8 cellular contexts compared by ENCODE assay signal in genomic region chr2:36618381-36618780, GRCh38. TPM values are rescaled to one million over a fixed set of nuclear protein-coding genes. Genes with fewer than 3 reads are reported as not detected.
DNase-seq lines count a peak whose midpoint lies in the region; ATAC-seq and TF ChIP-seq lines count a peak whose summit lies in the region.

No MANE protein-coding gene starts in this region.

- H3F3A ChIP-seq in OCI-LY1 (ENCODE audit: insufficient read depth, low read length): no peaks in the 10 kb centered on the region

- H3K4me1 Mint-ChIP-seq in activated naive CD4-positive, alpha-beta T cell treated with anti-CD3 and anti-CD28 coated beads for 36 hours (ENCODE audit: low read depth): no peaks in the 10 kb centered on the region
- no peaks in the 10 kb centered on the region for H3K4me1 Mint-ChIP-seq in naive thymus-derived CD4-positive, alpha-beta T cell

- no peak overlapping the region for H3K4me3 ChIP-seq in OCI-LY1 (ENCODE audit: low read depth, low read length, poor library complexity, severe bottlenecking)
- H3K4me3 ChIP-seq in naive thymus-derived CD4-positive, alpha-beta T cell (ENCODE audit: low read length): no peak overlapping the region
- no peak overlapping the region for H3K4me3 ChIP-seq in vagina

- DNase-seq in activated naive CD4-positive, alpha-beta T cell treated with anti-CD3 and anti-CD28 coated beads for 36 hours: peak; percentile 47
- no peak for DNase-seq in activated naive CD4-positive, alpha-beta T cell treated with Interleukin-2 at 50 U/mL for 16 hours
- peak; percentile 74 for DNase-seq in ecto neural progenitor cell (ENCODE audit: low spot score)
- no peak for DNase-seq in naive thymus-derived CD4-positive, alpha-beta T cell
- no peak for DNase-seq in vagina (ENCODE audit: extremely low spot score in 2 of 2)

- no peak overlapping the region for H3K4me2 ChIP-seq in OCI-LY1 (ENCODE audit: low read length)

- H3K4me3 Mint-ChIP-seq in activated naive CD4-positive, alpha-beta T cell treated with anti-CD3 and anti-CD28 coated beads for 36 hours: no peak overlapping the region
- H3K4me3 Mint-ChIP-seq in naive thymus-derived CD4-positive, alpha-beta T cell: no peak overlapping the region

- H4K20me1 ChIP-seq in OCI-LY1 (ENCODE audit: insufficient read depth, low read length): no peaks in the 10 kb centered on the region

- H3K79me2 ChIP-seq in OCI-LY1 (ENCODE audit: insufficient read depth, low read length): no peaks in the 10 kb centered on the region

- H3K9ac ChIP-seq in OCI-LY1 (ENCODE audit: low read length): no peak overlapping the region

- H3K36me3 ChIP-seq in OCI-LY1 (ENCODE audit: insufficient read depth, low read length) (no peaks in the 10 kb centered on the region), vagina (no peaks in the 10 kb centered on the region)
- H3K36me3 ChIP-seq in naive thymus-derived CD4-positive, alpha-beta T cell (ENCODE audit: control insufficient read depth in 2 of 3, insufficient read depth in 3 of 3, low read length in 3 of 3): no peaks in the 10 kb centered on the region

- H3K36me3 Mint-ChIP-seq in activated naive CD4-positive, alpha-beta T cell treated with anti-CD3 and anti-CD28 coated beads for 36 hours (ENCODE audit: low read depth): no peaks in the 10 kb centered on the region
- no peaks in the 10 kb centered on the region for H3K36me3 Mint-ChIP-seq in naive thymus-derived CD4-positive, alpha-beta T cell

- no peak for TF ChIP-seq POLR2A in vagina (IDR thresholded peaks at IDR 0.05)

- POLR2A ChIA-PET in naive thymus-derived CD4-positive, alpha-beta T cell (lab: Charles Lee): no interaction called here

- ATAC-seq in GM21447 (IDR thresholded peaks at IDR 0.05; ENCODE audit: unreplicated experiment) (peak; percentile 99), HG03521 (IDR thresholded peaks at IDR 0.05; ENCODE audit: unreplicated experiment) (peak; percentile 92)
- peak; percentile 55 for ATAC-seq in naive thymus-derived CD4-positive, alpha-beta T cell

- H3K9me3 Mint-ChIP-seq in activated naive CD4-positive, alpha-beta T cell treated with anti-CD3 and anti-CD28 coated beads for 36 hours: no peaks in the 10 kb centered on the region
- H3K9me3 Mint-ChIP-seq in naive thymus-derived CD4-positive, alpha-beta T cell: peaks cover 0 to 3% (median 0%) of the 10 kb centered on the region in 11 donors

- H3K27me3 Mint-ChIP-seq in activated naive CD4-positive, alpha-beta T cell treated with anti-CD3 and anti-CD28 coated beads for 36 hours (ENCODE audit: low read depth): peaks cover 3% of the 10 kb centered on the region
- peaks cover 9 to 32% (median 15%) of the 10 kb centered on the region in 5 donors for H3K27me3 Mint-ChIP-seq in naive thymus-derived CD4-positive, alpha-beta T cell

- no peaks in the 10 kb centered on the region for H3K4me1 ChIP-seq in OCI-LY1 (ENCODE audit: insufficient read depth, low read length, severe bottlenecking)
- H3K4me1 ChIP-seq in naive thymus-derived CD4-positive, alpha-beta T cell (ENCODE audit: control insufficient read depth in 2 of 2, insufficient read depth in 2 of 2, low read length in 2 of 2): no peaks in the 10 kb centered on the region
- no peaks in the 10 kb centered on the region for H3K4me1 ChIP-seq in vagina

- H2AFZ ChIP-seq in OCI-LY1 (ENCODE audit: low read length): peak overlapping the region; percentile 89; the same call in 1 of the 2 replicates

- H3K27ac Mint-ChIP-seq in activated naive CD4-positive, alpha-beta T cell treated with anti-CD3 and anti-CD28 coated beads for 36 hours: no peak overlapping the region
- no peak overlapping the region for H3K27ac Mint-ChIP-seq in naive thymus-derived CD4-positive, alpha-beta T cell

- no peaks in the 10 kb centered on the region for H3K9me2 ChIP-seq in OCI-LY1 (ENCODE audit: low read depth, low read length)

- H3K9me3 ChIP-seq in OCI-LY1 (ENCODE audit: low read length) (no peaks in the 10 kb centered on the region), vagina (no peaks in the 10 kb centered on the region)
- H3K9me3 ChIP-seq in naive thymus-derived CD4-positive, alpha-beta T cell (ENCODE audit: control insufficient read depth in 2 of 3, low read length in 3 of 3): no peaks in the 10 kb centered on the region

- H3K27me3 ChIP-seq in OCI-LY1 (ENCODE audit: insufficient read depth, low read length) (no peaks in the 10 kb centered on the region), vagina (no peaks in the 10 kb centered on the region)
- H3K27me3 ChIP-seq in naive thymus-derived CD4-positive, alpha-beta T cell (ENCODE audit: control insufficient read depth in 2 of 2, insufficient read depth in 2 of 2, low read length in 2 of 2): no peaks in the 10 kb centered on the region

- no peak for TF ChIP-seq CTCF in OCI-LY1 (IDR thresholded peaks at IDR 0.05; ENCODE audit: low read length)
- TF ChIP-seq CTCF in vagina (IDR thresholded peaks at IDR 0.05): no peak

- H3K27ac ChIP-seq in OCI-LY1 (ENCODE audit: low read depth, low read length, poor library complexity, severe bottlenecking) (no peak overlapping the region), vagina (no peak overlapping the region)
- H3K27ac ChIP-seq in naive thymus-derived CD4-positive, alpha-beta T cell (ENCODE audit: low read depth, low read length): no peak overlapping the region

- CTCF ChIA-PET in activated naive CD4-positive, alpha-beta T cell treated with anti-CD3 and anti-CD28 coated beads for 36 hours (lab: Charles Lee): interaction anchor here (0.7 kb wide), 1 partner anchor 801 kb away, joined by 3 read pairs; no protein-coding TSS in a partner anchor
- CTCF ChIA-PET in naive thymus-derived CD4-positive, alpha-beta T cell (lab: Charles Lee): no interaction called here

- intact Hi-C loops in activated naive CD4-positive, alpha-beta T cell treated with anti-CD3 and anti-CD28 coated beads for 36 hours (cut with micrococcal nuclease): no loop called here
- intact Hi-C loops in naive thymus-derived CD4-positive, alpha-beta T cell (cut with micrococcal nuclease): no loop called here
- intact Hi-C loops in vagina (cut with DNase I): no loop called here

RNA-seq across cellular contexts. Expression of gene FEZ2, which starts 20.4 kb away (rescaled TPM):
- 1 to 10 TPM; 6.5 to 8.2 TPM for total RNA-seq in activated naive CD4-positive, alpha-beta T cell treated with anti-CD3 and anti-CD28 coated beads for 36 hours
- total RNA-seq in naive thymus-derived CD4-positive, alpha-beta T cell: 10 to 100 TPM; 11.2 to 21.9 (median 14.0) TPM
- polyA plus RNA-seq in naive thymus-derived CD4-positive, alpha-beta T cell: 1 to 10 TPM; 1.7 to 2.9 TPM
- 39.3 TPM for total RNA-seq in vagina

Comparison
In these comparisons a context has a peak if more than half of its experiments do, and no peak if none do; other contexts are left out.
1. DNase-seq: peak in activated naive CD4-positive, alpha-beta T cell treated with anti-CD3 and anti-CD28 coated beads for 36 hours (single experiment) and ecto neural progenitor cell (single experiment); none in activated naive CD4-positive, alpha-beta T cell treated with Interleukin-2 at 50 U/mL for 16 hours (single experiment), naive thymus-derived CD4-positive, alpha-beta T cell (0 of 9) and vagina (0 of 2).
2. Peak in every context shown above with its lines, with median percentiles within 50 percentile points of each other: ATAC-seq.